In the genomic region with DNA sequence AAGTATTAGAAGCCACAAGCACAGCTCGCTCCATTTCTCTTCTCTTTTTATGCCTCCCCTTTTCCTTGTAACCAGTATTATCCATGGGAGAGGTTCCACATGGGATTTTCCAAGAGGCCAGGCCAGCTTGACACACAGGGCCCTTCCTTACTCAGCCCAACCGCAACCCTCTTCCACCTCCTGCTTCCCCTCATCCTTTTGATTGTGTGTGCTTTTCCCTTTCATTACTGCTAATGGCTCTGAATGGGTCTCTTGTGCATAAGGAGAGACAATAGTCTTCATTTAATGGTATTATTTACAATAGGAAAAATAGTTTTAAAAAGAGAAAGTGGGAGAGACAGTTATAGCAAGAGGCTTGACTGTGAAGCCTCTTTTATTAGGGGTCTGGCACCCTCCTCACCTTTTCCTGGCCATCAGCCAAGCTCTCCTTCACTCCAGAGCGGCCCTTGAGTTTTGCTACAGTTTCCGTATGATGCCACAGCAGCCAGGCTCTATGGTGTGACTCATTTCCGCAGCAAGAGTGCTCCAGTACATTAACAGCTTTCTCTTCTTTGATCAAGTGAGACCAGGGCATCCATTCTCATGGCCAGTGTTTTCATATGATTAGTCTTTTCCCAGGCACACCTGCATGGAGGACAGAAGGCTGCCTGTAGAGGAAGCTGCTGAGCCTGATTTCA, we compare ENCODE assay signal across 9 cellular contexts.
DNase-seq lines count a peak whose midpoint lies in the region; ATAC-seq, FAIRE-seq and TF ChIP-seq lines count a peak whose summit lies in the region.
"Had no signal": no experiment of that assay in that cellular context is flagged by ENCODE, and none has a peak within 500 bp of the region (broad histone marks: within the 10 kb centered on the region; RNA-seq: fewer than 3 reads in every experiment).

No MANE protein-coding gene starts in this region.

- SMC1A ChIA-PET in GM12878 (lab: Charles Lee; ENCODE audit: uncharacterized antibody, unreplicated experiment), result interaction anchor here (0.5 to 3.5 kb wide), 4 partner anchors 8 to 238 kb away, joined by 3 to 14 read pairs (median 3); no protein-coding TSS in a partner anchor

- H3K4me1 ChIP-seq in GM12878 (ENCODE audit: control insufficient read depth, insufficient read depth, low read length), result no peaks in the 10 kb centered on the region
- H3K4me1 ChIP-seq in smooth muscle cell (ENCODE audit: low read depth), result no peaks in the 10 kb centered on the region
- H3K4me1 ChIP-seq: psoas muscle had no signal

- in situ Hi-C loops in GM12878 (cut with MboI), result no loop called here

- intact Hi-C loops in GM12878 (cut with micrococcal nuclease; ENCODE audit: unreplicated experiment), result loop anchor here (1.0 to 5.0 kb wide), 2 partner anchors 62 to 114 kb away; no protein-coding TSS in a partner anchor

- CTCF ChIA-PET in GM12878 (lab: Yijun Ruan, JAX), result interaction anchor here (0.7 to 1.1 kb wide), 5 partner anchors 8 to 429 kb away, joined by 3 to 5 read pairs (median 3); no protein-coding TSS in a partner anchor

- POLR2A ChIA-PET in GM12878 (lab: Charles Lee), result interaction anchor here (0.5 kb wide), 1 partner anchor 157 kb away, joined by 5 read pairs; no protein-coding TSS in a partner anchor

- peak; percentile 91 for DNase-seq in NCI-H128 (lab: John Stamatoyannopoulos, UW; ENCODE audit: unreplicated experiment)
- DNase-seq in GM12878 (ENCODE audit: low read depth, low spot score), result peak; percentile 24
- DNase-seq in activated T-cell treated with anti-CD3 and anti-CD28 coated beads, Interleukin-2, amount 50 U/mL, for 1 hour, result no peak
- DNase-seq in smooth muscle cell (lab: John Stamatoyannopoulos, UW; ENCODE audit: unreplicated experiment), result no peak
- no peak for DNase-seq in D341Med (ENCODE audit: low spot score)
- no peak for DNase-seq in GM10266 (ENCODE audit: extremely low spot score)
- DNase-seq: psoas muscle had no signal

- H3K27ac ChIP-seq in GM12878 (ENCODE audit: control insufficient read depth, insufficient read depth), result no peak overlapping the region
- H3K27ac ChIP-seq in smooth muscle cell (ENCODE audit: low read depth), result no peak overlapping the region
- H3K27ac ChIP-seq: psoas muscle had no signal

- H4K20me1 ChIP-seq in GM12878 (ENCODE audit: control insufficient read depth, insufficient read depth), result no peaks in the 10 kb centered on the region
- no peaks in the 10 kb centered on the region for H4K20me1 ChIP-seq in smooth muscle cell (ENCODE audit: low read depth)

- no peak overlapping the region for H3K4me2 ChIP-seq in GM12878 (ENCODE audit: control insufficient read depth, insufficient read depth)
- no peak overlapping the region for H3K4me2 ChIP-seq in smooth muscle cell

- no peak for TF ChIP-seq RAD21 in GM12878 (IDR thresholded peaks at IDR 0.05; ENCODE audit: insufficient read depth, low read depth, low read length)

- RAD21 ChIA-PET in GM12878 (lab: Charles Lee; ENCODE audit: unreplicated experiment), result interaction anchor here (1.4 kb wide), 1 partner anchor 117 kb away, joined by 4 read pairs; no protein-coding TSS in a partner anchor

- no peak for TF ChIP-seq EP300 in GM12878 (IDR thresholded peaks at IDR 0.05; ENCODE audit: borderline replicate concordance in 1 of 2, control insufficient read depth in 1 of 2, low read depth in 2 of 2, low read length in 2 of 2)

- ATAC-seq in GM18511 (IDR thresholded peaks at IDR 0.05; ENCODE audit: unreplicated experiment), result peak; percentile 91
- peak; percentile 86 for ATAC-seq in HG02610 (IDR thresholded peaks at IDR 0.05; ENCODE audit: unreplicated experiment)
- peak; percentile 92 for ATAC-seq in GM12878
- ATAC-seq: psoas muscle had no signal

- WGBS in GM12878 (ENCODE audit: insufficient coverage, insufficient replicate concordance, low lambda C conversion rate, missing lambda C conversion rate), result 30% methylated on average over 5 of the region's 5 CpGs
- 65% methylated on average over 5 of the region's 5 CpGs for WGBS in smooth muscle cell (ENCODE audit: low lambda C conversion rate)

- H3K9ac ChIP-seq in GM12878 (ENCODE audit: control insufficient read depth, insufficient read depth, low read length) (no peak overlapping the region), smooth muscle cell (ENCODE audit: low read depth) (no peak overlapping the region)

- BruUV-seq in GM12878 (replicated peaks; lab: Mats Ljungman, UMichigan), result no TSS peak

- H3K79me2 ChIP-seq in GM12878 (ENCODE audit: control insufficient read depth, insufficient read depth, low read length) (no peaks in the 10 kb centered on the region), smooth muscle cell (ENCODE audit: low read depth) (no peaks in the 10 kb centered on the region)

- no peaks in the 10 kb centered on the region for H3K27me3 ChIP-seq in GM12878 (replicated peaks in 1 of 2; ENCODE audit: control insufficient read depth in 2 of 2, insufficient read depth in 2 of 2, low read length in 1 of 2)
- H3K27me3 ChIP-seq in smooth muscle cell (ENCODE audit: low read depth), result no peaks in the 10 kb centered on the region

- H3K36me3 ChIP-seq in GM12878 (ENCODE audit: control insufficient read depth in 2 of 2, insufficient read depth in 2 of 2, low read length in 1 of 2) (no peaks in the 10 kb centered on the region), smooth muscle cell (ENCODE audit: low read depth) (no peaks in the 10 kb centered on the region)

- FAIRE-seq in GM12878 (lab: Jason Lieb, UNC), result no peak

- no peaks in the 10 kb centered on the region for H3F3A ChIP-seq in smooth muscle cell (ENCODE audit: low read depth)

- TF ChIP-seq POLR2A in GM12878 (IDR thresholded peaks at IDR 0.05; ENCODE audit: low read depth, low read length), result no peak

- H3K4me3 ChIP-seq in GM12878 (no peak overlapping the region), smooth muscle cell (no peak overlapping the region)
- H3K4me3 ChIP-seq: psoas muscle had no signal

- TF ChIP-seq CTCF in GM12878 (IDR thresholded peaks at IDR 0.05 in 2 of 3, conservative IDR thresholded peaks at IDR 0.05 in 1 of 3; ENCODE audit: control insufficient read depth in 2 of 3, extremely low read depth in 1 of 3, insufficient read depth in 1 of 3, low read depth in 3 of 3, low read length in 3 of 3) (no peak), smooth muscle cell (IDR thresholded peaks at IDR 0.05; ENCODE audit: borderline replicate concordance, insufficient read depth, poor library complexity, severe bottlenecking) (no peak), GM10266 (IDR thresholded peaks at IDR 0.05; ENCODE audit: control insufficient read depth, insufficient read depth, low read depth, missing control alignments) (no peak)

- H3K9me3 ChIP-seq in GM12878 (replicated peaks; ENCODE audit: control insufficient read depth, insufficient read depth, low read length) (no peaks in the 10 kb centered on the region), smooth muscle cell (replicated peaks; ENCODE audit: low read depth) (no peaks in the 10 kb centered on the region)
- H3K9me3 ChIP-seq: psoas muscle had no signal

- H2AFZ ChIP-seq in GM12878 (ENCODE audit: control insufficient read depth, low read depth, low read length), result no peak overlapping the region
- H2AFZ ChIP-seq in smooth muscle cell (ENCODE audit: low read depth), result no peak overlapping the region

TF ChIP-seq in GM12878, 131 proteins besides CTCF, POLR2A, EP300 and RAD21 (continues in another document):
- peak; percentile 38 for TF ChIP-seq SMAD1 (IDR thresholded peaks at IDR 0.05; ENCODE audit: low read depth, partially characterized antibody)
- no peak for TF ChIP-seq PAX5 (IDR thresholded peaks at IDR 0.05; ENCODE audit: borderline replicate concordance, low read depth, low read length)
- no peak for TF ChIP-seq RCOR1 (conservative IDR thresholded peaks at IDR 0.05; ENCODE audit: low read depth, low read length)
- TF ChIP-seq BHLHE40 (IDR thresholded peaks at IDR 0.05; ENCODE audit: borderline replicate concordance in 1 of 2, low read depth in 2 of 2, low read length in 1 of 2), result no peak; a peak in 1 of 4 replicates
- TF ChIP-seq MTA2 (IDR thresholded peaks at IDR 0.05; ENCODE audit: low read depth), result 0 out of 2 replicates have a peak, but pooled peaks have one; percentile 11
- TF ChIP-seq SMARCA5 (IDR thresholded peaks at IDR 0.05), result no peak
- no peak for TF ChIP-seq EGR1 (IDR thresholded peaks at IDR 0.05; ENCODE audit: borderline replicate concordance in 1 of 2, low read depth in 2 of 2, low read length in 2 of 2)
- TF ChIP-seq RUNX3 (IDR thresholded peaks at IDR 0.05; ENCODE audit: low read length), result no peak
- no peak for TF ChIP-seq DPF2 (IDR thresholded peaks at IDR 0.05)
- TF ChIP-seq, protein P1, sequence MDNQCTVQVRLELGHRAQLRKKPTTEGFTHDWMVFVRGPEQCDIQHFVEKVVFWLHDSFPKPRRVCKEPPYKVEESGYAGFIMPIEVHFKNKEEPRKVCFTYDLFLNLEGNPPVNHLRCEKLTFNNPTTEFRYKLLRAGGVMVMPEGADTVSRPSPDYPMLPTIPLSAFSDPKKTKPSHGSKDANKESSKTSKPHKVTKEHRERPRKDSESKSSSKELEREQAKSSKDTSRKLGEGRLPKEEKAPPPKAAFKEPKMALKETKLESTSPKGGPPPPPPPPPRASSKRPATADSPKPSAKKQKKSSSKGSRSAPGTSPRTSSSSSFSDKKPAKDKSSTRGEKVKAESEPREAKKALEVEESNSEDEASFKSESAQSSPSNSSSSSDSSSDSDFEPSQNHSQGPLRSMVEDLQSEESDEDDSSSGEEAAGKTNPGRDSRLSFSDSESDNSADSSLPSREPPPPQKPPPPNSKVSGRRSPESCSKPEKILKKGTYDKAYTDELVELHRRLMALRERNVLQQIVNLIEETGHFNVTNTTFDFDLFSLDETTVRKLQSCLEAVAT (IDR thresholded peaks at IDR 0.05), result no peak
- TF ChIP-seq NR2C2 (IDR thresholded peaks at IDR 0.05; ENCODE audit: borderline replicate concordance, control insufficient read depth, insufficient read length, low read depth), result no peak

Comparison
In these comparisons a context has a peak if more than half of its experiments do, and no peak if none do; other contexts are left out.
1. DNase-seq: peak in NCI-H128 (single experiment) and GM12878 (single experiment); none in activated T-cell treated with anti-CD3 and anti-CD28 coated beads, Interleukin-2, amount 50 U/mL, for 1 hour (single experiment), smooth muscle cell (single experiment), D341Med (single experiment) and GM10266 (single experiment).
2. Peak in every context shown above with its lines, with median percentiles within 50 percentile points of each other: ATAC-seq.